11 cellular contexts compared by ENCODE assay signal in the genomic region with DNA sequence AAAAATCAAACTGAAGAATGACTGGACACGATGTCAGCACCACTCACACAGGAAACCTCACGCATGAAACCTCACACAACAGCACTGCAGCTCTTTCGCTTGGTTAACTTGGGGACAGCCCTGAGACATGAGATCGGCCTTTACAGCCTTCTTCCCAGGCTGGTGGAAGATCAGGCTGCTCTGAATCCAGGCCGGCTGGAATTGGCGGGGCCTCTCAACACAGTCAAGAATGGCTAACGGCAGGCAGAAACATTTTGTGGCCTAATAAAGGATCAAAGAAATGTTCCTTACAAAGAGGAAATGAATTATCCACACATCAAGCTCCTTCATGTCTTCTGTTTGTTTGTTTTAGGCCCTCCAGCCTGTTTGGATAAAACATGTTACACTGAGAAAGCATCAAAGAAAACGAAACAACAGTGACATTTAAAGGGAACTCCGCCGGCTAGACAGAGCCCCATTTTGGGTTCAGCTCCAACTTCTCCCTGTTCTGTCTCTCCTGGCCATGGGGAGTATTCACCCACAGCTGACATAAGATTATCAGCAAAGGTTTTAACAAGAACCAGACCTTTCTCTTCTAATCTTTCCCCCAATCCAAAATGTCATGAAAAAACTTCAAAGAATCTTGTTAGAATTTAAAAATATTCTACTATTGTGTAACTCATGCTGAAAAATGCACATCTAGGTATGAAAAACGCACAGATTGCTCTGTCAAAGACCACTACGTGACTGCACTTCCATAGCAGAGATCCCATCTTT.
A peak's percentile ranks its signal among the peaks of the same experiment; 100 is the strongest.
DNase-seq lines count a peak whose midpoint lies in the region; ATAC-seq and TF ChIP-seq lines count a peak whose summit lies in the region.
"Had no signal": no experiment of that assay in that cellular context is flagged by ENCODE, and none has a peak within 500 bp of the region (broad histone marks: within the 10 kb centered on the region; RNA-seq: fewer than 3 reads in every experiment).

No MANE protein-coding gene starts in this region.

- peaks cover 14% of the 10 kb centered on the region for H3K36me3 Mint-ChIP-seq in T-helper 1 cell treated with Interleukin-12 subunit alpha and Interleukin-12 subunit beta and Interleukin-4 antibody, amounts not matched to agents 30 μg/mL and 1 μg/mL, for 36 hours (ENCODE audit: low read depth)
- H3K36me3 Mint-ChIP-seq in osteocyte (ENCODE audit: unreplicated experiment) = peaks cover 23% of the 10 kb centered on the region

- H3K4me3 Mint-ChIP-seq in T-helper 1 cell treated with Interleukin-12 subunit alpha and Interleukin-12 subunit beta and Interleukin-4 antibody, amounts not matched to agents 30 μg/mL and 1 μg/mL, for 36 hours = peak overlapping the region; percentile 16
- no peak overlapping the region for H3K4me3 Mint-ChIP-seq in osteocyte (ENCODE audit: unreplicated experiment)
- H3K4me3 Mint-ChIP-seq: effector memory CD8-positive, alpha-beta T cell; neural crest cell had no signal

- no peak overlapping the region for H4K91ac ChIP-seq in neuronal stem cell (ENCODE audit: low read depth, low read length, poor library complexity)

- in situ Hi-C loops in astrocyte of the spinal cord (cut with HindIII; ENCODE audit: low sequenced_read_pairs) = no loop called here

- H3K27ac Mint-ChIP-seq in T-helper 1 cell treated with Interleukin-12 subunit alpha and Interleukin-12 subunit beta and Interleukin-4 antibody, amounts not matched to agents 30 μg/mL and 1 μg/mL, for 36 hours = no peak overlapping the region
- H3K27ac Mint-ChIP-seq in osteocyte (ENCODE audit: unreplicated experiment) = no peak overlapping the region
- H3K27ac Mint-ChIP-seq: effector memory CD8-positive, alpha-beta T cell had no signal

- peaks cover 8% of the 10 kb centered on the region for H3K4me1 Mint-ChIP-seq in T-helper 1 cell treated with Interleukin-12 subunit alpha and Interleukin-12 subunit beta and Interleukin-4 antibody, amounts not matched to agents 30 μg/mL and 1 μg/mL, for 36 hours (ENCODE audit: low read depth)
- H3K4me1 Mint-ChIP-seq in osteocyte (ENCODE audit: unreplicated experiment) = peaks cover 3% of the 10 kb centered on the region
- H3K4me1 Mint-ChIP-seq: neural crest cell had no signal

- no peaks in the 10 kb centered on the region for H3K79me1 ChIP-seq in neuronal stem cell (ENCODE audit: low read depth, low read length)

- no peak overlapping the region for H4K8ac ChIP-seq in neuronal stem cell (ENCODE audit: low read depth, low read length)

- peaks cover 0 to 5% (median 4%) of the 10 kb centered on the region in 5 donors for H3K36me3 ChIP-seq in subcutaneous abdominal adipose tissue (ENCODE audit: control insufficient read depth in 5 of 5, insufficient read depth in 5 of 5, low read length in 5 of 5)
- peaks cover 9 to 48% of the 10 kb centered on the region in 2 donors for H3K36me3 ChIP-seq in neuronal stem cell (replicated peaks in 1 of 2; ENCODE audit: control insufficient read depth in 2 of 2, insufficient read depth in 2 of 2, low read length in 2 of 2)

- no peak overlapping the region for H3K4me2 ChIP-seq in neuronal stem cell (ENCODE audit: insufficient read depth, low read length, poor library complexity, severe bottlenecking)

- no peak overlapping the region for H3K23ac ChIP-seq in neuronal stem cell (ENCODE audit: low read depth, low read length, poor library complexity)

- H3K9ac ChIP-seq in subcutaneous abdominal adipose tissue (ENCODE audit: low read length in 5 of 5) (peak overlapping the region in 2 of 5 donors; percentile 5 to 33), neuronal stem cell (ENCODE audit: low read depth, low read length, poor library complexity) (no peak overlapping the region)

- no peak overlapping the region for H2AFZ ChIP-seq in neuronal stem cell (ENCODE audit: low read length)

- no peak overlapping the region for H3K4me3 ChIP-seq in astrocyte of the spinal cord (ENCODE audit: low read depth, low read length)
- no peak overlapping the region for H3K4me3 ChIP-seq in right cardiac atrium (ENCODE audit: low read length)
- H3K4me3 ChIP-seq in subcutaneous abdominal adipose tissue (ENCODE audit: low read depth in 1 of 5, low read length in 5 of 5) = peak overlapping the region in 3 of 5 donors; percentile 3 to 53 (median 17)
- no peak overlapping the region for H3K4me3 ChIP-seq in neuronal stem cell (ENCODE audit: low read length in 2 of 2)

- no peak overlapping the region for H3K14ac ChIP-seq in neuronal stem cell (ENCODE audit: low read length)

- no peak overlapping the region for H3K4ac ChIP-seq in neuronal stem cell (ENCODE audit: low read length)

- peak; percentile 63 to 66 for ATAC-seq in right cardiac atrium
- ATAC-seq: effector memory CD8-positive, alpha-beta T cell had no signal

- H3K4me1 ChIP-seq in right cardiac atrium (ENCODE audit: control insufficient read depth, insufficient read depth, low read length) = peaks cover 3% of the 10 kb centered on the region
- peaks cover 4 to 20% (median 13%) of the 10 kb centered on the region in 5 donors for H3K4me1 ChIP-seq in subcutaneous abdominal adipose tissue (ENCODE audit: control insufficient read depth in 5 of 5, insufficient read depth in 5 of 5, low read length in 5 of 5)
- H3K4me1 ChIP-seq in neuronal stem cell (ENCODE audit: control insufficient read depth in 2 of 2, insufficient read depth in 1 of 2, low read depth in 1 of 2, low read length in 2 of 2) = peaks cover 0 to 4% of the 10 kb centered on the region in 2 donors

- H3K9me3 ChIP-seq in right cardiac atrium (ENCODE audit: control insufficient read depth, low read length) (no peaks in the 10 kb centered on the region), subcutaneous abdominal adipose tissue (ENCODE audit: control insufficient read depth in 5 of 5, low read length in 5 of 5) (no peaks in the 10 kb centered on the region), neuronal stem cell (replicated peaks in 1 of 2; ENCODE audit: control insufficient read depth in 2 of 2, insufficient read depth in 1 of 2, low read depth in 1 of 2, low read length in 2 of 2) (peaks cover 0 to 8% of the 10 kb centered on the region in 2 donors)

- no peaks in the 10 kb centered on the region for H3K27me3 Mint-ChIP-seq in T-helper 1 cell treated with Interleukin-12 subunit alpha and Interleukin-12 subunit beta and Interleukin-4 antibody, amounts not matched to agents 30 μg/mL and 1 μg/mL, for 36 hours (ENCODE audit: low read depth)
- H3K27me3 Mint-ChIP-seq in osteocyte (ENCODE audit: unreplicated experiment) = no peaks in the 10 kb centered on the region
- H3K27me3 Mint-ChIP-seq: effector memory CD8-positive, alpha-beta T cell had no signal

- H2BK12ac ChIP-seq in neuronal stem cell (ENCODE audit: low read length) = no peak overlapping the region

- no peak overlapping the region for H2AK5ac ChIP-seq in neuronal stem cell (ENCODE audit: low read depth, low read length)

- H2BK120ac ChIP-seq in neuronal stem cell (ENCODE audit: low read depth, low read length) = no peak overlapping the region

- H3K18ac ChIP-seq in neuronal stem cell (ENCODE audit: low read length) = no peak overlapping the region

- H3K27ac ChIP-seq in right cardiac atrium (ENCODE audit: low read length) (peak overlapping the region; percentile 66), subcutaneous abdominal adipose tissue (ENCODE audit: low read depth, low read length) (peak overlapping the region; percentile 48), neuronal stem cell (replicated peaks; ENCODE audit: low read length) (no peak overlapping the region)

- no peaks in the 10 kb centered on the region for H3K27me3 ChIP-seq in right cardiac atrium (ENCODE audit: control insufficient read depth, insufficient read depth)
- H3K27me3 ChIP-seq in subcutaneous abdominal adipose tissue (ENCODE audit: control insufficient read depth in 5 of 5, insufficient read depth in 4 of 5, low read length in 5 of 5) = no peaks in the 10 kb centered on the region
- H3K27me3 ChIP-seq in neuronal stem cell (ENCODE audit: control insufficient read depth in 3 of 3, insufficient read depth in 3 of 3, low read depth in 1 of 3, low read length in 3 of 3) = no peaks in the 10 kb centered on the region

- H2BK5ac ChIP-seq in neuronal stem cell (ENCODE audit: low read length) = no peak overlapping the region

- intact Hi-C loops in right cardiac atrium (cut with DNase I) = no loop called here

- H3K9me3 Mint-ChIP-seq in T-helper 1 cell treated with Interleukin-12 subunit alpha and Interleukin-12 subunit beta and Interleukin-4 antibody, amounts not matched to agents 30 μg/mL and 1 μg/mL, for 36 hours = no peaks in the 10 kb centered on the region
- no peaks in the 10 kb centered on the region for H3K9me3 Mint-ChIP-seq in osteocyte (ENCODE audit: unreplicated experiment)
- H3K9me3 Mint-ChIP-seq: effector memory CD8-positive, alpha-beta T cell; neural crest cell had no signal

- WGBS in right cardiac atrium = 49% methylated on average over 12 of the region's 12 CpGs
- WGBS in neuronal stem cell (ENCODE audit: extremely low coverage in 2 of 2, insufficient read length in 2 of 2, insufficient replicate concordance in 1 of 2), 2 donors = no CpG with 5 or more reads among the region's 12 CpGs

- H2BK15ac ChIP-seq in neuronal stem cell (ENCODE audit: low read length) = no peak overlapping the region

- DNase-seq in T-helper 1 cell = no peak
- DNase-seq in astrocyte of the spinal cord (ENCODE audit: low read depth, low spot score) = peak; percentile 42
- DNase-seq in right cardiac atrium = peak in 2 of 3 donors; percentile 26 to 68
- no peak for DNase-seq in osteocyte (ENCODE audit: extremely low spot score, unreplicated experiment)
- DNase-seq in neuronal stem cell (ENCODE audit: low spot score) = no peak
- no peak for DNase-seq in NCI-H1436 treated with DMSO at 0.1 percent for 48 hours (lab: John Stamatoyannopoulos, UW)
- DNase-seq: effector memory CD8-positive, alpha-beta T cell; NCI-H146 had no signal

- TF ChIP-seq CTCF in astrocyte of the spinal cord (IDR thresholded peaks at IDR 0.05; ENCODE audit: low read depth, low read length) = no peak
- no peak for TF ChIP-seq CTCF in osteocyte (IDR thresholded peaks at IDR 0.05)

Comparison
In these comparisons a context has a peak if more than half of its experiments do, and no peak if none do; other contexts are left out.
1. DNase-seq: peak in astrocyte of the spinal cord (single experiment) and right cardiac atrium (2 of 3); none in T-helper 1 cell (0 of 5), osteocyte (single experiment), neuronal stem cell (single experiment) and NCI-H1436 treated with DMSO at 0.1 percent for 48 hours (single experiment).
2. H3K4me3 ChIP-seq: peak in subcutaneous abdominal adipose tissue (3 of 5); none in astrocyte of the spinal cord (single experiment), right cardiac atrium (single experiment) and neuronal stem cell (0 of 2).